In the genomic region with DNA sequence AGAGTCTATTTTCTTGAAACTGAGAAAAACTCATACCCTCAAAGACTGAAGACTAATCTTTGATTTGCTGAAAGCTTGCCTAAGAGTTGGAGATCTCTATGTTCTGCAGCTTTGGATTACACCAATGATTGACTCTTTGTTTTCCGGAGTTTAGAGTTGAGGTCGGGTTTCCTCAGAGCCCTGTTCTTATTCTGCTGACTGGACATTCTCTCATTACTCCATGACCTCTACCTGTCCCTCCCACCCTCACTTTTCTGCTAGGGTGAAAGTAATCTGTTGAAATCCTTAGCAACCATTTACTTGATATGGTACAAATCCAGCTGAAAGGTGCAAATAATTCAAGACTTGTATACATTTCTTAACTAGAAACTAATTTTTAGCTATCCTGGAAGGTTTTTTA, we compare ENCODE assay signal across 9 cellular contexts.
"Had no signal": no experiment of that assay in that cellular context is flagged by ENCODE, and none has a peak within 500 bp of the region (broad histone marks: within the 10 kb centered on the region; RNA-seq: fewer than 3 reads in every experiment).

No MANE protein-coding gene starts in this region.

- ATAC-seq: GM23338, HCT116 had no signal

- H3K36me3 ChIP-seq: HAP-1 had no signal

- H3K27ac Mint-ChIP-seq: GM23338, HFFc6, IgD-negative memory B cell had no signal

- H3K4me3 ChIP-seq: GM23338, HAP-1 had no signal

- H3K27me3 Mint-ChIP-seq: IgD-negative memory B cell had no signal

- H3K4me1 ChIP-seq: HAP-1 had no signal

- H3K27ac ChIP-seq: HL-60, KMS-11 had no signal

- H3K36me3 Mint-ChIP-seq: IgD-negative memory B cell had no signal

- H3K4me2 ChIP-seq: GM23338, KMS-11 had no signal

- H3K9ac ChIP-seq: KMS-11 had no signal

- H3K4me3 Mint-ChIP-seq: GM23338, HFFc6, IgD-negative memory B cell had no signal

- H3K4me1 Mint-ChIP-seq: IgD-negative memory B cell had no signal

- DNase-seq: H7, HFFc6, Karpas-422 had no signal

- H2AFZ ChIP-seq: GM23338 had no signal

- H3K9me3 ChIP-seq: HAP-1 had no signal
